In genomic region chr7:46247622-46248181, GRCh38 we compare ENCODE assay signal across 24 cellular contexts.
"Had no signal": no experiment of that assay in that cellular context is flagged by ENCODE, and none has a peak within 500 bp of the region (broad histone marks: within the 10 kb centered on the region; RNA-seq: fewer than 3 reads in every experiment).

No MANE protein-coding gene starts in this region.

- ATAC-seq: activated CD8-positive, alpha-beta memory T cell treated with anti-CD3 and anti-CD28 coated beads, Interleukin-2, amount 10 ng/mL, durations not matched to agents 7 days and 5 days; body of pancreas; WTC11 had no signal

- H3K4me3 ChIP-seq: ascending aorta, body of pancreas, Peyer's patch, SJCRH30 had no signal

- H3K4me1 Mint-ChIP-seq: activated CD8-positive, alpha-beta memory T cell treated with anti-CD3 and anti-CD28 coated beads, Interleukin-2, amount 10 ng/mL, durations not matched to agents 7 days and 5 days; activated naive CD4-positive, alpha-beta T cell treated with anti-CD3 and anti-CD28 coated beads, Interleukin-2, amount 50 U/mL, for 24 hours had no signal

- H3K9me3 ChIP-seq: body of pancreas, Peyer's patch, SJCRH30 had no signal

- DNase-seq: activated CD4-positive, alpha-beta T cell treated with anti-CD3 and anti-CD28 coated beads for 48 hours; activated CD4-positive, alpha-beta T cell treated with anti-CD3 and anti-CD28 coated beads, Interleukin-2, amount 50 U/mL, for 48 hours; activated CD4-positive, CD25-positive, alpha-beta regulatory T cell treated with anti-CD3 and anti-CD28 coated beads, Interleukin-2, amount 50 U/mL, for 72 hours; activated CD8-positive, alpha-beta memory T cell treated with anti-CD3 and anti-CD28 coated beads, Interleukin-2, amount 10 ng/mL, durations not matched to agents 7 days and 5 days; activated effector memory CD4-positive, alpha-beta T cell treated with Interleukin-2 at 50 U/mL for 16 hours; activated naive CD4-positive, alpha-beta T cell; activated T-cell treated with anti-CD3 and anti-CD28 coated beads, Interleukin-2, amount 50 U/mL, for 24 hours; amniotic stem cell; body of pancreas; NCI-H1092; NCI-H1417 treated with DMSO at 0.1 percent for 48 hours; NCI-H1694; NCI-H2029; NCI-H2107; NCI-H524; Peyer's patch; Right ventricle myocardium superior; SJCRH30; T-helper 9 cell had no signal

- H3K27ac Mint-ChIP-seq: activated CD8-positive, alpha-beta memory T cell treated with anti-CD3 and anti-CD28 coated beads, Interleukin-2, amount 10 ng/mL, durations not matched to agents 7 days and 5 days; activated naive CD4-positive, alpha-beta T cell treated with anti-CD3 and anti-CD28 coated beads, Interleukin-2, amount 50 U/mL, for 24 hours; activated T-cell treated with anti-CD3 and anti-CD28 coated beads, Interleukin-2, amount 50 U/mL, for 24 hours; activated T-helper 1 cell treated with anti-CD3 and anti-CD28 coated beads, Interleukin-12 subunit alpha, Interleukin-12 subunit beta, Interleukin-2, Interleukin-4 antibody, amounts not matched to agents 30 ng/mL and 10 ng/mL and 1 ng/mL, durations not matched to agents 14 hours and 24 hours and 36 hours; T-helper 1 cell treated with Interleukin-12 subunit alpha and Interleukin-12 subunit beta and Interleukin-4 antibody, amounts not matched to agents 30 μg/mL and 1 μg/mL, for 36 hours; WTC11 had no signal

- H3K4me3 Mint-ChIP-seq: activated CD8-positive, alpha-beta memory T cell treated with anti-CD3 and anti-CD28 coated beads, Interleukin-2, amount 10 ng/mL, durations not matched to agents 7 days and 5 days; activated naive CD4-positive, alpha-beta T cell treated with anti-CD3 and anti-CD28 coated beads, Interleukin-2, amount 50 U/mL, for 24 hours; activated T-cell treated with anti-CD3 and anti-CD28 coated beads, Interleukin-2, amount 50 U/mL, for 24 hours; activated T-helper 1 cell treated with anti-CD3 and anti-CD28 coated beads, Interleukin-12 subunit alpha, Interleukin-12 subunit beta, Interleukin-2, Interleukin-4 antibody, amounts not matched to agents 30 ng/mL and 10 ng/mL and 1 ng/mL, durations not matched to agents 14 hours and 24 hours and 36 hours; T-helper 1 cell treated with Interleukin-12 subunit alpha and Interleukin-12 subunit beta and Interleukin-4 antibody, amounts not matched to agents 30 μg/mL and 1 μg/mL, for 36 hours; WTC11 had no signal

- H3K36me3 Mint-ChIP-seq: activated CD8-positive, alpha-beta memory T cell treated with anti-CD3 and anti-CD28 coated beads, Interleukin-2, amount 10 ng/mL, durations not matched to agents 7 days and 5 days; activated naive CD4-positive, alpha-beta T cell treated with anti-CD3 and anti-CD28 coated beads, Interleukin-2, amount 50 U/mL, for 24 hours; WTC11 had no signal

- H3K27me3 Mint-ChIP-seq: activated CD8-positive, alpha-beta memory T cell treated with anti-CD3 and anti-CD28 coated beads, Interleukin-2, amount 10 ng/mL, durations not matched to agents 7 days and 5 days; activated naive CD4-positive, alpha-beta T cell treated with anti-CD3 and anti-CD28 coated beads, Interleukin-2, amount 50 U/mL, for 24 hours; activated T-cell treated with anti-CD3 and anti-CD28 coated beads, Interleukin-2, amount 50 U/mL, for 24 hours had no signal

- H3K9me3 Mint-ChIP-seq: activated naive CD4-positive, alpha-beta T cell treated with anti-CD3 and anti-CD28 coated beads, Interleukin-2, amount 50 U/mL, for 24 hours; activated T-helper 1 cell treated with anti-CD3 and anti-CD28 coated beads, Interleukin-12 subunit alpha, Interleukin-12 subunit beta, Interleukin-2, Interleukin-4 antibody, amounts not matched to agents 30 ng/mL and 10 ng/mL and 1 ng/mL, durations not matched to agents 14 hours and 24 hours and 36 hours had no signal
